8 cellular contexts compared by ENCODE assay signal in the genomic region with DNA sequence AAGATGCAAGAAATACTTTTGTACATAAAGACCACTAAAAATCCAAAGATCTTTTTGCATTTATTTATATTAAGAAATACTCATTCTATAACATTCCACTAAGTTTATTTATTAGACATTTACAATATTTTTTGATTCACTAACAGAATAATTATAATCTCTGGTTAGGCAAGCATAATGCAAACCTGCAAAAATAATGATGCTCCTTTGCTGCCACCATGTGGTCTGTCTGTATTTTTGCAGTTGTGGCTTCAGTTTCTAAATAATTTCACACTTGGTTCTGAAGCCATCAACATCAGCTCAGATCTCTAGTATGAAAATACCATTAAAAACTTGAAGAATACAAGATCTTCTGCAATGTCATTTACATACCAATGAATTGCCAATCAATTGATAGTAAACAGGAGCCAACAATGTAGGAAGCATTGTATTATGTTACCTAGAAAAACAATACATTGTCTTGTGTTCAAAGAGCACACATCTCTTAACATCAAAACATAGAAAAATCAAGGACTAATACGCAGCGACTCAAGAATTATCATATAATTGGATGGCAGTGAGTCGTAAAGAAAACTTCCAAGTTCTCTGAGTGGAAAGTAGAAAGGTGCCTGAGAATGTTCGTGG. TPM values are rescaled to one million over a fixed set of nuclear protein-coding genes. Genes with fewer than 3 reads are reported as not detected.
DNase-seq lines count a peak whose midpoint lies in the region; ATAC-seq and TF ChIP-seq lines count a peak whose summit lies in the region.

No MANE protein-coding gene starts in this region.

- in situ Hi-C loops in astrocyte of the cerebellum (cut with HindIII; ENCODE audit: low sequenced_read_pairs) = loop anchor here (25.0 kb wide), 1 partner anchor 300 kb away; no protein-coding TSS in a partner anchor

- H3K27ac ChIP-seq in DND-41 (ENCODE audit: low read length) = no peak overlapping the region
- H3K27ac ChIP-seq in Peyer's patch = peak overlapping the region in 3 of 4 donors; percentile 6 to 70 (median 28)

- no peaks in the 10 kb centered on the region for H3K79me2 ChIP-seq in DND-41 (ENCODE audit: insufficient read depth, low read length)

- no peak overlapping the region for H2AFZ ChIP-seq in DND-41 (ENCODE audit: low read depth, low read length)

- ATAC-seq in DND-41 (ENCODE audit: insufficient read depth, low read depth) (peak; percentile 72; the same call in 2 of the 3 replicates), GM19452 (IDR thresholded peaks at IDR 0.05; ENCODE audit: unreplicated experiment) (peak; percentile 69), HG03558 (IDR thresholded peaks at IDR 0.05; ENCODE audit: extremely low read depth, unreplicated experiment) (peak; percentile 85)

- H3K36me3 ChIP-seq in DND-41 (ENCODE audit: insufficient read depth, low read length) = no peaks in the 10 kb centered on the region
- no peaks in the 10 kb centered on the region for H3K36me3 ChIP-seq in Peyer's patch

- H3K4me2 ChIP-seq in DND-41 (ENCODE audit: insufficient read depth, low read length) = no peak overlapping the region

- TF ChIP-seq CTCF in DND-41 (IDR thresholded peaks at IDR 0.05; ENCODE audit: borderline replicate concordance, extremely low read depth, low read length, poor library complexity, severe bottlenecking) (peak; percentile 84), Peyer's patch (IDR thresholded peaks at IDR 0.05) (peak in 5 of 6 experiments; percentile 63 to 89 (median 83)), astrocyte of the cerebellum (IDR thresholded peaks at IDR 0.05; ENCODE audit: low read depth, low read length, missing control alignments) (peak; percentile 42)

- H4K20me1 ChIP-seq in DND-41 (ENCODE audit: insufficient read depth, low read length) = no peaks in the 10 kb centered on the region

- H3K27me3 ChIP-seq in DND-41 (ENCODE audit: insufficient read depth, low read length, poor library complexity) (no peaks in the 10 kb centered on the region), Peyer's patch (no peaks in the 10 kb centered on the region)

- DNase-seq in DND-41 (peak; percentile 43), Peyer's patch (peak in 1 of 3 donors; percentile 52), astrocyte of the cerebellum (ENCODE audit: low read depth) (peak; percentile 66), iris pigment epithelial cell (ENCODE audit: low read depth) (peak; percentile 72), GF-D8 (lab: John Stamatoyannopoulos, UW) (no peak)
- DNase-seq in stimulated activated CD4-positive, alpha-beta T cell treated with anti-CD3 and anti-CD28 coated beads, Interleukin-1b, Interleukin-23, amount 100 ng/mL, for 48 hours = peak; percentile 9

- no peak for TF ChIP-seq POLR2A in Peyer's patch (IDR thresholded peaks at IDR 0.05)

- H3K4me3 ChIP-seq in DND-41 (ENCODE audit: low read depth in 1 of 2, low read length in 2 of 2) = no peak overlapping the region
- no peak overlapping the region for H3K4me3 ChIP-seq in Peyer's patch
- no peak overlapping the region for H3K4me3 ChIP-seq in astrocyte of the cerebellum (ENCODE audit: low read depth, low read length)

- H3K9ac ChIP-seq in DND-41 (ENCODE audit: low read depth, low read length) = no peak overlapping the region

- H3K9me3 ChIP-seq in DND-41 (ENCODE audit: insufficient read depth, low read length, severe bottlenecking) (no peaks in the 10 kb centered on the region), Peyer's patch (no peaks in the 10 kb centered on the region)

- no peaks in the 10 kb centered on the region for H3K4me1 ChIP-seq in DND-41 (ENCODE audit: insufficient read depth, low read length)
- no peaks in the 10 kb centered on the region for H3K4me1 ChIP-seq in Peyer's patch

RNA-seq across cellular contexts. Expression of gene WDR75, which starts 28.8 kb away (rescaled TPM):
- 10 to 100 TPM; 21.5 to 45.4 (median 32.3) TPM for total RNA-seq in Peyer's patch
